Comparison of ENCODE assay signal across 8 cellular contexts in the genomic region with DNA sequence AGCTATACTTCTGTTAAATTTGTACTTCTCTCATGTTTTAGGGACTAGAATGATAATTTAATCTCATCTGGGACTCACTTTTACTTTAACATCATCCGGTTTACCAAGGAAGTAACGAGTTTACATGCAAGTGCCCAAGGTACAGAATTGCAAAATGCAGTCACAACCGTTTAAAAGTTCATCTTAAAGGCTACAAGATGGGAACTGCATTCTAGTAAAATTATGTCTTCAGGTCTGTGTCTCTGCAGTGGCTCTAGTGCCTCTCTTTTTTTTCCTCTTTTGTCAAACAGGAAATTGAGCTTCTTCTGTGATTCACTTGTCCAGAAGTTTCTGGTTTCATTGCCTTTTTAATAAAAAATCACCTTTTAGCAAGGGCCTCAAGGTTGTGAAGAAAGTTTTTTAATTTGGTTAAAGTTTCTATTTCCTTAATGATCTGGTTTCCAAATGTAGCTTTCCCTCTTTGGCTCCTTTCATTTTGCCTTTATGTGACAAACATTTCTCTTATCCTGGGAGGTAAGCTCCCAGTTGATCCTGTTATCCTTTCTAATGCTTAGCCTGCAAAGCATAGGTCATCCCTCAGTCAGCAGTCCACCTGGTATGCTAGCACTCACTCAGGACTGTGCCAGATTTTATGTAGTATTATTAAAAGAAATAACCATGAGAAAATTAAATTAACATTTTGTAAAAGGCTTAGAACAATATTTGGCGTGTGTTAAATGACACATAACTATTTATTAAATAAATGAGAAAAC. TPM values are rescaled to one million over a fixed set of nuclear protein-coding genes. Genes with fewer than 3 reads are reported as not detected.
A peak's percentile ranks its signal among the peaks of the same experiment; 100 is the strongest.
DNase-seq lines count a peak whose midpoint lies in the region; ATAC-seq and TF ChIP-seq lines count a peak whose summit lies in the region.

No MANE protein-coding gene starts in this region.

- POLR2A ChIA-PET in PC-3 (lab: Charles Lee; ENCODE audit: unreplicated experiment), result interaction anchor here (0.6 kb wide), 1 partner anchor 137 kb away, joined by 5 read pairs; no protein-coding TSS in a partner anchor

- H3K27me3 Mint-ChIP-seq in endothelial cell (ENCODE audit: unreplicated experiment), result peaks cover 4% of the 10 kb centered on the region

- H3K9me3 ChIP-seq in GM23248 (ENCODE audit: low read depth), result no peaks in the 10 kb centered on the region
- H3K9me3 ChIP-seq in PC-3 (ENCODE audit: low read length), result no peaks in the 10 kb centered on the region

- no TSS peak for BruUV-seq in PC-3 (replicated peaks; lab: Mats Ljungman, UMichigan)

- peaks cover 13% of the 10 kb centered on the region for H3K36me3 Mint-ChIP-seq in endothelial cell (ENCODE audit: low read depth, unreplicated experiment)

- WGBS in GM23248 (ENCODE audit: low coverage in 1 of 2, low lambda C conversion rate in 2 of 2, missing lambda C conversion rate in 2 of 2), 2 experiments, result 0 to 1% methylated on average over 4 of the region's 4 CpGs

- H3K9me3 Mint-ChIP-seq in endothelial cell (ENCODE audit: unreplicated experiment), result no peaks in the 10 kb centered on the region

- H4K20me1 ChIP-seq in GM23248 (ENCODE audit: insufficient read depth) (peaks cover 45% of the 10 kb centered on the region), PC-3 (ENCODE audit: low read length) (peaks cover 52% of the 10 kb centered on the region)

- TF ChIP-seq CTCF in PC-3 (conservative IDR thresholded peaks at IDR 0.05; ENCODE audit: low read depth, low read length) (no peak), endothelial cell (IDR thresholded peaks at IDR 0.05; ENCODE audit: unreplicated experiment) (no peak)

- H3K4me3 ChIP-seq in GM23248 (peak overlapping the region; percentile 92), PC-3 (ENCODE audit: low read length) (peak overlapping the region; percentile 80)

- H3K27me3 ChIP-seq in GM23248 (replicated peaks; ENCODE audit: insufficient read depth), result no peaks in the 10 kb centered on the region
- no peaks in the 10 kb centered on the region for H3K27me3 ChIP-seq in PC-3 (ENCODE audit: low read length)

- CTCF ChIA-PET in PC-3 (lab: Charles Lee), result interaction anchor here (0.6 to 0.7 kb wide), 2 partner anchors 36 to 45 kb away, joined by 3 to 4 read pairs; no protein-coding TSS in a partner anchor

- H3K4me3 Mint-ChIP-seq in endothelial cell (ENCODE audit: unreplicated experiment), result peak overlapping the region; percentile 96

- H3K9ac ChIP-seq in GM23248 (peak overlapping the region; percentile 89), PC-3 (ENCODE audit: low read length) (peak overlapping the region; percentile 86)

- peak overlapping the region; percentile 89 for H3K27ac ChIP-seq in GM23248
- peak overlapping the region; percentile 11 for H3K27ac ChIP-seq in PC-3 (ENCODE audit: low read length)

- intact Hi-C loops in PC-3 (cut with micrococcal nuclease), result loop anchor here (5.0 kb wide), 1 partner anchor 129 kb away; a partner anchor contains a TSS

- no peak for ATAC-seq in PC-3
- no peak for ATAC-seq in activated CD4-positive, CD25-positive, alpha-beta regulatory T cell treated with anti-CD3 and anti-CD28 coated beads, Interleukin-2, amount 50 U/mL, for 24 hours

- H3F3A ChIP-seq in GM23248 (ENCODE audit: insufficient read depth) (peaks cover 63% of the 10 kb centered on the region), PC-3 (ENCODE audit: low read length, unreplicated experiment) (no peaks in the 10 kb centered on the region)

- H2AFZ ChIP-seq in GM23248, result no peak overlapping the region
- no peak overlapping the region for H2AFZ ChIP-seq in PC-3 (ENCODE audit: low read length)

- H3K9me2 ChIP-seq in GM23248 (ENCODE audit: insufficient read depth) (no peaks in the 10 kb centered on the region), PC-3 (replicated peaks; ENCODE audit: low read length) (no peaks in the 10 kb centered on the region)

- H3K36me3 ChIP-seq in GM23248 (ENCODE audit: low read depth) (peaks cover 24% of the 10 kb centered on the region; the same call in 1 of the 2 replicates), PC-3 (ENCODE audit: low read depth, low read length) (peaks cover 8% of the 10 kb centered on the region; the same call in 1 of the 2 replicates)

- H3K79me2 ChIP-seq in GM23248 (ENCODE audit: insufficient read depth), result peaks cover 94% of the 10 kb centered on the region
- peaks cover 74% of the 10 kb centered on the region for H3K79me2 ChIP-seq in PC-3 (ENCODE audit: low read length)

- H3K4me1 Mint-ChIP-seq in endothelial cell (ENCODE audit: unreplicated experiment), result peaks cover 30% of the 10 kb centered on the region

- in situ Hi-C loops in GM23248 (cut with MboI), result no loop called here

- H3K4me1 ChIP-seq in GM23248 (ENCODE audit: insufficient read depth) (peaks cover 45% of the 10 kb centered on the region), PC-3 (ENCODE audit: insufficient read depth, low read length) (peaks cover 37% of the 10 kb centered on the region)

- H3K27ac Mint-ChIP-seq in endothelial cell (ENCODE audit: unreplicated experiment), result peak overlapping the region; percentile 99

- H3K4me2 ChIP-seq in GM23248 (ENCODE audit: unreplicated experiment) (peak overlapping the region; percentile 97), PC-3 (ENCODE audit: low read length) (peak overlapping the region; percentile 88)

- peak; percentile 41 for DNase-seq in GM23248
- peak; percentile 35 for DNase-seq in PC-3
- no peak for DNase-seq in endothelial cell (ENCODE audit: low spot score)
- peak; percentile 46 for DNase-seq in pons (ENCODE audit: low spot score)
- DNase-seq in DMS 273 (lab: John Stamatoyannopoulos, UW; ENCODE audit: unreplicated experiment), result no peak
- DNase-seq in NCI-H2171 (lab: John Stamatoyannopoulos, UW), result no peak
- DNase-seq in stimulated activated CD4-positive, alpha-beta T cell treated with anti-CD3 and anti-CD28 coated beads, Interleukin-15, amount 100 ng/mL, for 24 hours, result no peak

RNA-seq across cellular contexts. Expression of a gene that starts 2.4 kb away (rescaled TPM):
- total RNA-seq in GM23248 (2014; rRNA removed; shearing (Covaris generic)), result 362 and 426 TPM in 2 replicates
- 81.0 and 96.0 TPM in 2 replicates for polyA plus RNA-seq in GM23248 (2016; fragmentation: Nextera tagmentation; extraction: Ambion mirVana)
- total RNA-seq in PC-3 (2014; rRNA removed) (67.4 and 71.9 TPM in 2 replicates), endothelial cell (ENCODE audit: unreplicated experiment) (130 TPM)

Comparison
In these comparisons a context has a peak if more than half of its experiments do, and no peak if none do; other contexts are left out.
1. DNase-seq: peak in GM23248 (single experiment), PC-3 (single experiment) and pons (single experiment); none in endothelial cell (single experiment), DMS 273 (single experiment), NCI-H2171 (single experiment) and stimulated activated CD4-positive, alpha-beta T cell treated with anti-CD3 and anti-CD28 coated beads, Interleukin-15, amount 100 ng/mL, for 24 hours (single experiment).